Comparison of ENCODE assay signal across 9 cellular contexts in genomic region chr15:45641374-45641778, GRCh38. TPM values are rescaled to one million over a fixed set of nuclear protein-coding genes. Genes with fewer than 3 reads are reported as not detected.
DNase-seq lines count a peak whose midpoint lies in the region; ATAC-seq, FAIRE-seq and TF ChIP-seq lines count a peak whose summit lies in the region.
"Had no signal": no experiment of that assay in that cellular context is flagged by ENCODE, and none has a peak within 500 bp of the region (broad histone marks: within the 10 kb centered on the region; RNA-seq: fewer than 3 reads in every experiment).

No MANE protein-coding gene starts in this region.

- ATAC-seq in GM18511 (IDR thresholded peaks at IDR 0.05; ENCODE audit: unreplicated experiment) (no peak), GM18868 (IDR thresholded peaks at IDR 0.05; ENCODE audit: unreplicated experiment) (no peak)

- 5 to 47% methylated on average over 1 of the region's 1 CpG for WGBS in sigmoid colon, 2 donors

- H3K4me1 ChIP-seq in sigmoid colon = peaks cover 0 to 84% (median 80%) of the 10 kb centered on the region in 4 donors

- H3K36me3 ChIP-seq in sigmoid colon = no peaks in the 10 kb centered on the region

- TF ChIP-seq POLR2A in sigmoid colon (IDR thresholded peaks at IDR 0.05) = no peak

- peak in 3 of 4 donors; percentile 37 to 75 (median 70) for TF ChIP-seq EP300 in sigmoid colon (IDR thresholded peaks at IDR 0.05)

- no peaks in the 10 kb centered on the region for H3K9me3 ChIP-seq in sigmoid colon

- H3K27me3 ChIP-seq in sigmoid colon = no peaks in the 10 kb centered on the region

- no peak overlapping the region for H3K4me3 ChIP-seq in sigmoid colon

- peak; percentile 98 for FAIRE-seq in RCC 7860 (lab: Jason Lieb, UNC)

- peak in 1 of 4 experiments; percentile 49 for TF ChIP-seq CTCF in sigmoid colon (IDR thresholded peaks at IDR 0.05)

- peak overlapping the region; percentile 74 to 95 (median 90) for H3K27ac ChIP-seq in sigmoid colon

- peak; percentile 65 for DNase-seq in GM03348 (ENCODE audit: low spot score)
- DNase-seq in RCC 7860 (ENCODE audit: low spot score) = peak; percentile 94
- peak; percentile 95 for DNase-seq in fibroblast of peridontal ligament (ENCODE audit: extremely low read depth)
- DNase-seq in sigmoid colon = peak; percentile 89
- no peak for DNase-seq in NCI-H748 (lab: John Stamatoyannopoulos, UW; ENCODE audit: unreplicated experiment)
- DNase-seq in iPS-NIHi11 (ENCODE audit: low spot score) = no peak
- DNase-seq: effector CD8-positive, alpha-beta T cell had no signal

- intact Hi-C loops in sigmoid colon (cut with DNase I) = loop anchor here (2.0 kb wide), 1 partner anchor 69 kb away; no protein-coding TSS in a partner anchor

RNA-seq across cellular contexts. Expression of gene SQOR, which starts 6.5 kb away (rescaled TPM):
- 10 to 100 TPM; 60.4 to 83.4 (median 67.7) TPM for total RNA-seq in sigmoid colon
- 100 to 1,000 TPM; 275 to 415 (median 355) TPM for polyA plus RNA-seq in sigmoid colon

RNA-seq across cellular contexts. Expression of gene BLOC1S6, which starts 54.2 kb away (rescaled TPM):
- 10 to 100 TPM; 40.2 to 89.1 (median 74.7) TPM for total RNA-seq in sigmoid colon
- polyA plus RNA-seq in sigmoid colon = 10 to 100 TPM; 23.2 to 26.4 (median 25.7) TPM

Comparison
In these comparisons a context has a peak if more than half of its experiments do, and no peak if none do; other contexts are left out.
1. DNase-seq: peak in GM03348 (single experiment), RCC 7860 (single experiment), fibroblast of peridontal ligament (single experiment) and sigmoid colon (single experiment); none in NCI-H748 (single experiment) and iPS-NIHi11 (single experiment).